ENCODE assay signal across 8 cellular contexts in the genomic region with DNA sequence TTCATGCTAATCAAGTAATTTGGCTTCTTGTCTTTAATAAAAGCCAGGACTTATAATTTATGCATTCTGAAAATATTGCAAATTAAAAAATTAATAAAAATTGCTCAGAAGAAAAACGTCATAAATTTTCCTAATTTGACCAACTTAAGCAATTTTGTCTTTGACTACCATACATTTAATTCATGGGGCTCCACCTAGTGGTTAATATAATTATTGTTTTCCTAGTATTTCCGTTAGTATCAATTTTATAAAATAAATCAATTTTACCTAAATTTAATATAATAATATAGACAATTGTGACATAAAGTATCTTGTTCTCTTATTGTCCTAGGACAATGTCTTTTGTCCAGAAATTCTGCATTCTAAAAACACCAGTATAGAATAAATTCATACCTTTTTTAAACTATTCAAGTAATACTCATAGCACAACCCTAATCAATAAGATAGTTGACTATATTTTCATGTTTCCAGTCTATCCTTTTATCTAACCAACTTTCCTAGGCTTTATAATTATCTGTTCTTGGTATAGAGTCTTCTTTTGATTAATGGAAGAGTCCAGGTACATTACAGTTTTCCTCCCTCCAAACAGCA.
DNase-seq lines count a peak whose midpoint lies in the region; ATAC-seq, FAIRE-seq and TF ChIP-seq lines count a peak whose summit lies in the region.

No MANE protein-coding gene starts in this region.

- no peak overlapping the region for H3K4me3 Mint-ChIP-seq in HFFc6

- H3K36me3 Mint-ChIP-seq in HFFc6 (ENCODE audit: low read depth) = no peaks in the 10 kb centered on the region

- ATAC-seq in GM21367 (IDR thresholded peaks at IDR 0.05; ENCODE audit: unreplicated experiment) (no peak), GM21515 (IDR thresholded peaks at IDR 0.05; ENCODE audit: unreplicated experiment) (no peak), HG02973 (IDR thresholded peaks at IDR 0.05; ENCODE audit: unreplicated experiment) (no peak)

- DNase-seq in AG20443 (ENCODE audit: low spot score) (peak; percentile 6), HFFc6 (no peak), SK-N-DZ (ENCODE audit: low spot score) (peak; percentile 21), Ammon's horn (ENCODE audit: low spot score) (no peak)

- FAIRE-seq in islet of Langerhans (lab: Jason Lieb, UNC) = peak; percentile 98

- no peaks in the 10 kb centered on the region for H3K27me3 Mint-ChIP-seq in HFFc6 (ENCODE audit: insufficient read depth)

- H3K9me3 Mint-ChIP-seq in HFFc6 = peaks cover under 1% of the 10 kb centered on the region; the same call in 1 of the 2 replicates

- TF ChIP-seq CTCF in HFFc6 (IDR thresholded peaks at IDR 0.05) = peak; percentile 87

- no peak overlapping the region for H3K27ac Mint-ChIP-seq in HFFc6

- H3K4me1 Mint-ChIP-seq in HFFc6 (ENCODE audit: low read depth) = no peaks in the 10 kb centered on the region

Comparison
In these comparisons a context has a peak if more than half of its experiments do, and no peak if none do; other contexts are left out.
1. DNase-seq: peak in AG20443 (single experiment) and SK-N-DZ (single experiment); none in HFFc6 (single experiment) and Ammon's horn (single experiment).